Comparison of ENCODE assay signal across 27 cellular contexts in genomic region chr13:85284349-85284748, GRCh38.
"Had no signal": no experiment of that assay in that cellular context is flagged by ENCODE, and none has a peak within 500 bp of the region (broad histone marks: within the 10 kb centered on the region; RNA-seq: fewer than 3 reads in every experiment).

No MANE protein-coding gene starts in this region.

- H3K36me3 Mint-ChIP-seq: stimulated activated effector memory CD8-positive, alpha-beta T cell treated with anti-CD3 and anti-CD28 coated beads, Interleukin-12 subunit alpha, Interleukin-12 subunit beta, amount 100 ng/mL, for 72 hours; stimulated activated memory B cell treated with anti-CD40 and anti-IgM and Interleukin-4, amounts not matched to agents 10 μg/mL and 1 μg/mL and 100 μg/mL, for 72 hours; stimulated activated naive B cell treated with anti-CD40 and anti-IgM and Interleukin-4, amounts not matched to agents 10 μg/mL and 1 μg/mL and 100 μg/mL, for 72 hours; type B pancreatic cell had no signal

- H3K27ac Mint-ChIP-seq: stimulated activated effector memory CD8-positive, alpha-beta T cell treated with anti-CD3 and anti-CD28 coated beads, Interleukin-12 subunit alpha, Interleukin-12 subunit beta, amount 100 ng/mL, for 72 hours; stimulated activated memory B cell treated with anti-CD40 and anti-IgM and Interleukin-4, amounts not matched to agents 10 μg/mL and 1 μg/mL and 100 μg/mL, for 72 hours; stimulated activated naive B cell treated with anti-CD40 and anti-IgM and Interleukin-4, amounts not matched to agents 10 μg/mL and 1 μg/mL and 100 μg/mL, for 72 hours; stimulated activated naive CD8-positive, alpha-beta T cell treated with anti-CD3 and anti-CD28 coated beads, Interleukin-15, amount 100 ng/mL, for 72 hours; stimulated activated naive CD8-positive, alpha-beta T cell treated with anti-CD3 and anti-CD28 coated beads, Interleukin-15, Interleukin-2, amounts not matched to agents 100 ng/mL and 50 ng/mL, for 24 hours; type B pancreatic cell had no signal

- H3K9me3 Mint-ChIP-seq: stimulated activated naive CD8-positive, alpha-beta T cell treated with anti-CD3 and anti-CD28 coated beads, Interleukin-15, amount 100 ng/mL, for 72 hours; type B pancreatic cell had no signal

- H3K27me3 Mint-ChIP-seq: stimulated activated memory B cell treated with anti-CD40 and anti-IgM and Interleukin-4, amounts not matched to agents 10 μg/mL and 1 μg/mL and 100 μg/mL, for 72 hours; stimulated activated naive B cell treated with anti-CD40 and anti-IgM and Interleukin-4, amounts not matched to agents 10 μg/mL and 1 μg/mL and 100 μg/mL, for 72 hours; stimulated activated naive CD8-positive, alpha-beta T cell treated with anti-CD3 and anti-CD28 coated beads, Interleukin-15, amount 100 ng/mL, for 72 hours; stimulated activated naive CD8-positive, alpha-beta T cell treated with anti-CD3 and anti-CD28 coated beads, Interleukin-15, Interleukin-2, amounts not matched to agents 100 ng/mL and 50 ng/mL, for 24 hours; type B pancreatic cell had no signal

- H3K36me3 ChIP-seq: stomach, suprapubic skin, thoracic aorta, thyroid gland, tibial artery, tibial nerve, transverse colon, upper lobe of left lung, upper lobe of right lung, uterus, vagina had no signal

- DNase-seq: stimulated activated CD4-positive, alpha-beta T cell treated with anti-CD3 and anti-CD28 coated beads, Interleukin-2, amount 100 ng/mL, for 48 hours; stimulated activated CD4-positive, alpha-beta T cell treated with anti-CD3 and anti-CD28 coated beads, Interleukin-4, amount 100 ng/mL, for 1 hour; stimulated activated CD4-positive, alpha-beta T cell treated with anti-CD3 and anti-CD28 coated beads, Interleukin-4, amount 100 ng/mL, for 24 hours; stimulated activated CD4-positive, alpha-beta T cell treated with anti-CD3 and anti-CD28 coated beads, Interleukin-4, amount 100 ng/mL, for 4 hours; stimulated activated CD8-positive, alpha-beta memory T cell treated with anti-CD3 and anti-CD28 coated beads, Interleukin-4, amount 100 ng/mL, for 48 hours; stimulated activated naive B cell treated with anti-CD40 and anti-IgM and Interleukin-4, amounts not matched to agents 10 μg/mL and 1 μg/mL and 100 μg/mL, for 72 hours; stimulated activated naive CD4-positive, alpha-beta T cell; stimulated activated naive CD4-positive, alpha-beta T cell treated with Interleukin-2 at 50 U/mL for 16 hours; stimulated activated naive CD8-positive, alpha-beta T cell treated with anti-CD3 and anti-CD28 coated beads, Interleukin-15, amount 100 ng/mL, for 72 hours; stimulated activated naive CD8-positive, alpha-beta T cell treated with anti-CD3 and anti-CD28 coated beads, Interleukin-15, Interleukin-2, amounts not matched to agents 100 U/mL and 50 U/mL, for 24 hours; stomach; substantia nigra; testis; thyroid gland; tibial artery; transverse colon; upper lobe of left lung; upper lobe of right lung; uterus had no signal

- H3K27me3 ChIP-seq: stomach, suprapubic skin, testis, thyroid gland, tibial artery, tibial nerve, transverse colon, upper lobe of left lung, upper lobe of right lung, uterus, vagina had no signal

- H3K9me3 ChIP-seq: stomach, suprapubic skin, testis, thoracic aorta, thyroid gland, tibial artery, tibial nerve, transverse colon, upper lobe of left lung, upper lobe of right lung, uterus, vagina had no signal

- H3K4me3 Mint-ChIP-seq: stimulated activated effector memory CD8-positive, alpha-beta T cell treated with anti-CD3 and anti-CD28 coated beads, Interleukin-12 subunit alpha, Interleukin-12 subunit beta, amount 100 ng/mL, for 72 hours; stimulated activated memory B cell treated with anti-CD40 and anti-IgM and Interleukin-4, amounts not matched to agents 10 μg/mL and 1 μg/mL and 100 μg/mL, for 72 hours; stimulated activated naive B cell treated with anti-CD40 and anti-IgM and Interleukin-4, amounts not matched to agents 10 μg/mL and 1 μg/mL and 100 μg/mL, for 72 hours; stimulated activated naive CD8-positive, alpha-beta T cell treated with anti-CD3 and anti-CD28 coated beads, Interleukin-15, amount 100 ng/mL, for 72 hours; stimulated activated naive CD8-positive, alpha-beta T cell treated with anti-CD3 and anti-CD28 coated beads, Interleukin-15, Interleukin-2, amounts not matched to agents 100 ng/mL and 50 ng/mL, for 24 hours; type B pancreatic cell had no signal

- H3K4me1 ChIP-seq: stomach, suprapubic skin, testis, thyroid gland, tibial artery, tibial nerve, transverse colon, upper lobe of left lung, upper lobe of right lung, uterus, vagina had no signal

- H3K4me1 Mint-ChIP-seq: stimulated activated effector memory CD8-positive, alpha-beta T cell treated with anti-CD3 and anti-CD28 coated beads, Interleukin-12 subunit alpha, Interleukin-12 subunit beta, amount 100 ng/mL, for 72 hours; stimulated activated memory B cell treated with anti-CD40 and anti-IgM and Interleukin-4, amounts not matched to agents 10 μg/mL and 1 μg/mL and 100 μg/mL, for 72 hours; stimulated activated naive CD8-positive, alpha-beta T cell treated with anti-CD3 and anti-CD28 coated beads, Interleukin-15, amount 100 ng/mL, for 72 hours had no signal

- H3K4me3 ChIP-seq: stomach, suprapubic skin, testis, thoracic aorta, thyroid gland, tibial artery, tibial nerve, transverse colon, upper lobe of left lung, upper lobe of right lung, uterus, vagina had no signal

- ATAC-seq: stimulated activated effector memory CD8-positive, alpha-beta T cell treated with anti-CD3 and anti-CD28 coated beads, Interleukin-12 subunit alpha, Interleukin-12 subunit beta, amount 100 ng/mL, for 72 hours; stimulated activated memory B cell treated with anti-CD40 and anti-IgM and Interleukin-4, amounts not matched to agents 10 μg/mL and 1 μg/mL and 100 μg/mL, for 72 hours; stimulated activated naive B cell treated with anti-CD40 and anti-IgM and Interleukin-4, amounts not matched to agents 10 μg/mL and 1 μg/mL and 100 μg/mL, for 72 hours; stimulated activated naive CD8-positive, alpha-beta T cell treated with anti-CD3 and anti-CD28 coated beads, Interleukin-15, amount 100 ng/mL, for 72 hours; stimulated activated naive CD8-positive, alpha-beta T cell treated with anti-CD3 and anti-CD28 coated beads, Interleukin-15, Interleukin-2, amounts not matched to agents 100 U/mL and 50 U/mL, for 24 hours; upper lobe of right lung had no signal

- H3K27ac ChIP-seq: stomach, suprapubic skin, testis, thoracic aorta, thyroid gland, tibial artery, tibial nerve, transverse colon, upper lobe of left lung, upper lobe of right lung, uterus, vagina had no signal
